Comparison of ENCODE assay signal across 8 cellular contexts in genomic region chr1:150621497-150622113, GRCh38. TPM values are rescaled to one million over a fixed set of nuclear protein-coding genes. Genes with fewer than 3 reads are reported as not detected.
DNase-seq lines count a peak whose midpoint lies in the region; ATAC-seq lines count a peak whose summit lies in the region.

No MANE protein-coding gene starts in this region.

- H3K9ac ChIP-seq in mucosa of rectum (ENCODE audit: low read depth in 1 of 2, low read length in 2 of 2), result peak overlapping the region in 1 of 2 donors; percentile 41

- peaks cover 14 to 22% of the 10 kb centered on the region in 2 donors for H3K4me1 ChIP-seq in mucosa of rectum (ENCODE audit: control insufficient read depth in 2 of 2, insufficient read depth in 2 of 2, low read length in 2 of 2)

- peaks cover 39 to 61% of the 10 kb centered on the region in 2 donors for H3K36me3 ChIP-seq in mucosa of rectum (ENCODE audit: control insufficient read depth in 2 of 2, insufficient read depth in 2 of 2, low read length in 2 of 2)

- H3K4me3 ChIP-seq in mucosa of rectum (ENCODE audit: low read length in 2 of 2), result no peak overlapping the region

- no peaks in the 10 kb centered on the region for H3K27me3 ChIP-seq in mucosa of rectum (ENCODE audit: control insufficient read depth in 2 of 2, insufficient read depth in 2 of 2, low read length in 2 of 2)

- H3K9me3 ChIP-seq in mucosa of rectum (ENCODE audit: control insufficient read depth in 2 of 2, low read length in 2 of 2), result no peaks in the 10 kb centered on the region

- peak overlapping the region; percentile 27 to 61 for H3K27ac ChIP-seq in mucosa of rectum (ENCODE audit: low read depth in 2 of 2, low read length in 2 of 2)

- DNase-seq in DMS53 (lab: John Stamatoyannopoulos, UW), result peak; percentile 70
- DNase-seq in Kasumi-1 (lab: John Stamatoyannopoulos, UW), result peak; percentile 58 to 63
- peak; percentile 44 for DNase-seq in activated CD4-positive, alpha-beta T cell treated with anti-CD3 and anti-CD28 coated beads for 1 hour
- DNase-seq in dermis microvascular lymphatic vessel endothelial cell (ENCODE audit: low read depth in 2 of 2), result peak; percentile 66 to 83
- peak; percentile 57 for DNase-seq in superior temporal gyrus (ENCODE audit: extremely low spot score)
- no peak for DNase-seq in DMS79 (lab: John Stamatoyannopoulos, UW)

- no peak for ATAC-seq in GM19035 (IDR thresholded peaks at IDR 0.05; ENCODE audit: unreplicated experiment)

RNA-seq across cellular contexts. Expression of gene ENSA, which starts 7.8 kb away (rescaled TPM):
- 78.8 and 95.8 TPM in 2 replicates for total RNA-seq in dermis microvascular lymphatic vessel endothelial cell

RNA-seq across cellular contexts. Expression of gene MCL1, which starts 42.2 kb away (rescaled TPM):
- total RNA-seq in dermis microvascular lymphatic vessel endothelial cell, result 149 and 187 TPM in 2 replicates
